Comparison of ENCODE assay signal across 8 cellular contexts in the genomic region with DNA sequence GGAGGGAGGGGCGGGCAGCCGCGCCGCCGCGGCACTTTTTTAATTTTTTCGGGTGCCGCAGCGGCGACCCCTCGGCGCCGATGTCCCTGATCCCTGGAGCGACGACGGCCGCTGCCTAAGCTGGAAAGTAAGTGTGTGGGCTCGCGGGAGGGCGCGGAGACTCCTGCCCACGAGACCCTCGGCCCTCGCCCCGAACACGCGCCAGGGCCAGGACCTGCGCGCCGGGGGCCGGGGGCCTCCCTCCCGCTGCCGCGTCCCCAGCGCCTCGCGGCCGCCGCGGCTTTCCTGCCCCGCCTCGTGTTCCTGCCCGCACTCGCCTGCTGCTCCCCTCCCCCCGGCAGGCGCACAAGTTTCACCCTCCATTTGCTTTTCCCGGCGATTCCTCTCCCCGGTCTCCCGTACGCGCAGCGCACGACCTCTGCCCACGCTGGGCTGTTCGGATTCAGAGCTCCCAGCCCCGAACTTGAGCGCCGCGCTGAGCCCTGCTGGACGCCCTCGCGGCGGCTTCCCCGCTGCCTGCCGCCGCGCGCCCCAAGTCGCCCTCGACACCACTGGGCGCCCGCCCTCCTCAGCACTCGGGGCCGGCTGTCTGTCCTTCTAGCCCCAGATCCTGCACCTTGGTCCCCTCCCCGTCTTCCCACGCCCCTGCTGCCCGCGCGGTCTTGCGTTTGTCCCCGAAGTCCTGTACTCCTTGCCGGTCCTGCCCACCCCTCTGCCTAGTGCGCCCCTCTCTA. TPM values are rescaled to one million over a fixed set of nuclear protein-coding genes. Genes with fewer than 3 reads are reported as not detected.
DNase-seq lines count a peak whose midpoint lies in the region; ATAC-seq, FAIRE-seq and TF ChIP-seq lines count a peak whose summit lies in the region.

No MANE protein-coding gene starts in this region.

- peak overlapping the region; percentile 88 for H2AFZ ChIP-seq in keratinocyte (ENCODE audit: control insufficient read depth, low read length)

- H3K27me3 ChIP-seq in bronchial epithelial cell (ENCODE audit: control insufficient read depth, insufficient read depth, low read length) (no peaks in the 10 kb centered on the region), keratinocyte (ENCODE audit: control insufficient read depth, extremely low read depth, insufficient read depth, low read length) (no peaks in the 10 kb centered on the region)

- peak overlapping the region; percentile 88 for H3K4me3 ChIP-seq in GM12875 (ENCODE audit: low read depth, low read length)
- peak overlapping the region; percentile 74 for H3K4me3 ChIP-seq in NB4 (ENCODE audit: low read depth, low read length)
- peak overlapping the region; percentile 95 for H3K4me3 ChIP-seq in bronchial epithelial cell (ENCODE audit: low read depth, low read length)
- H3K4me3 ChIP-seq in keratinocyte (ENCODE audit: control insufficient read depth in 2 of 3, extremely low read depth in 1 of 3, insufficient read depth in 2 of 3, low read depth in 1 of 3, low read length in 3 of 3) = peak overlapping the region; percentile 67 to 82 (median 80)

- no peaks in the 10 kb centered on the region for H3K9me3 ChIP-seq in keratinocyte (ENCODE audit: control insufficient read depth, low read depth, low read length)

- DNase-seq in NB4 (ENCODE audit: low read depth) = peak; percentile 82
- DNase-seq in bronchial epithelial cell (ENCODE audit: low read depth) = peak; percentile 55
- DNase-seq in keratinocyte (ENCODE audit: low read depth, low spot score) = no peak
- DNase-seq in stimulated activated CD4-positive, alpha-beta T cell treated with anti-CD3 and anti-CD28 coated beads, Interleukin-12 subunit alpha, Interleukin-12 subunit beta, amount 100 ng/mL, for 4 hours = peak; percentile 45
- DNase-seq in epidermal melanocyte (ENCODE audit: insufficient read length, low spot score) = no peak

- no peak for FAIRE-seq in bronchial epithelial cell (lab: Jason Lieb, UNC)
- FAIRE-seq in keratinocyte (lab: Jason Lieb, UNC) = no peak

- peak; percentile 16 for TF ChIP-seq POLR2A in NB4 (IDR thresholded peaks at IDR 0.05; ENCODE audit: extremely low read depth, insufficient read length)

- peaks cover 50% of the 10 kb centered on the region for H3K79me2 ChIP-seq in keratinocyte (ENCODE audit: control insufficient read depth, insufficient read depth, low read length)

- no peaks in the 10 kb centered on the region for H3K9me1 ChIP-seq in keratinocyte (ENCODE audit: control insufficient read depth, extremely low read depth, insufficient read depth, low read length)

- peak overlapping the region; percentile 88 for H3K27ac ChIP-seq in VCaP
- peak overlapping the region; percentile 80 for H3K27ac ChIP-seq in keratinocyte (ENCODE audit: control insufficient read depth, insufficient read depth, low read length)

- peak overlapping the region; percentile 96 for H3K4me2 ChIP-seq in keratinocyte (ENCODE audit: control insufficient read depth, extremely low read depth, insufficient read depth, low read depth, low read length)

- dilution Hi-C loops in keratinocyte (cut with MboI; ENCODE audit: extremely low pct_ligation_motif_present, low sequenced_read_pairs) = no loop called here

- ATAC-seq in HG02571 (IDR thresholded peaks at IDR 0.05; ENCODE audit: unreplicated experiment) = peak; percentile 38

- H3K4me1 ChIP-seq in keratinocyte (ENCODE audit: control insufficient read depth, extremely low read depth, insufficient read depth, low read length) = peaks cover 28% of the 10 kb centered on the region

- peaks cover 4% of the 10 kb centered on the region for H4K20me1 ChIP-seq in keratinocyte (ENCODE audit: control insufficient read depth, extremely low read depth, insufficient read depth, low read length)

- no peaks in the 10 kb centered on the region for H3K36me3 ChIP-seq in bronchial epithelial cell (ENCODE audit: control insufficient read depth, insufficient read depth, low read length)
- H3K36me3 ChIP-seq in keratinocyte (ENCODE audit: control insufficient read depth in 2 of 2, extremely low read depth in 1 of 2, insufficient read depth in 2 of 2, low read length in 2 of 2) = no peaks in the 10 kb centered on the region

- H3K9ac ChIP-seq in keratinocyte (ENCODE audit: control insufficient read depth, extremely low read depth, insufficient read depth, low read length) = peak overlapping the region; percentile 88

- 0 out of 2 replicates have a peak, but pooled peaks have one; percentile 3 for TF ChIP-seq CTCF in GM12875 (IDR thresholded peaks at IDR 0.05; ENCODE audit: borderline replicate concordance, insufficient read depth, low read depth, low read length)
- no peak for TF ChIP-seq CTCF in NB4 (IDR thresholded peaks at IDR 0.05; ENCODE audit: low read depth, low read length)
- no peak for TF ChIP-seq CTCF in VCaP (conservative IDR thresholded peaks at IDR 0.05)
- peak; percentile 18 for TF ChIP-seq CTCF in bronchial epithelial cell (IDR thresholded peaks at IDR 0.05; ENCODE audit: insufficient read depth, low read length, severe bottlenecking)
- TF ChIP-seq CTCF in keratinocyte (optimal IDR thresholded peaks at IDR 0.05 in 1 of 3, IDR thresholded peaks at IDR 0.05 in 1 of 3, conservative IDR thresholded peaks at IDR 0.05 in 1 of 3; ENCODE audit: extremely low read depth in 1 of 3, insufficient read depth in 2 of 3, low read length in 3 of 3) = peak in 1 of 3 experiments; percentile 17

RNA-seq across cellular contexts. Expression of gene PKP4, which starts 0.5 kb away (rescaled TPM):
- total RNA-seq in bronchial epithelial cell = 41.6 and 54.3 TPM in 2 replicates
- 31.1 to 43.8 TPM (median 39.0 TPM) in 3 replicates for polyA plus RNA-seq in keratinocyte
- 49.2 TPM for polyA plus RNA-seq in keratinocyte (2011; ENCODE audit: low read depth)
- 23.4 and 41.6 TPM in 2 replicates for polyA plus RNA-seq in keratinocyte (2011; cell fraction: cytosol; rRNA removed)
- polyA plus RNA-seq in keratinocyte (2011; cell fraction: nucleus; rRNA removed) = 66.4 and 70.5 TPM in 2 replicates
- polyA plus RNA-seq in keratinocyte (2012; ENCODE audit: low replicate concordance) = 27.0 and 31.2 TPM in 2 replicates
- polyA minus RNA-seq in keratinocyte = 58.2 to 101 TPM (median 94.1 TPM) in 3 replicates
- 47.8 TPM for polyA minus RNA-seq in keratinocyte (2011; cell fraction: cytosol; rRNA and poly(A)+ RNA removed)
- polyA minus RNA-seq in keratinocyte (2011; cell fraction: nucleus; rRNA and poly(A)+ RNA removed) = 53.1 and 83.2 TPM in 2 replicates

RNA-seq across cellular contexts. Expression of gene CCDC148, which starts 0.7 kb away (rescaled TPM):
- total RNA-seq in bronchial epithelial cell = 0.13 and 0.26 TPM in 2 replicates
- 0.13 to 0.39 TPM (median 0.14 TPM) in 3 replicates for polyA plus RNA-seq in keratinocyte
- polyA plus RNA-seq in keratinocyte (2011; ENCODE audit: low read depth) = 0.46 TPM
- 0.21 and 0.39 TPM in 2 replicates for polyA plus RNA-seq in keratinocyte (2011; cell fraction: cytosol; rRNA removed)
- polyA plus RNA-seq in keratinocyte (2011; cell fraction: nucleus; rRNA removed) = 0.28 and 0.29 TPM in 2 replicates
- 0.06 and 0.29 TPM in 2 replicates for polyA plus RNA-seq in keratinocyte (2012; ENCODE audit: low replicate concordance)
- 0.58 to 1.1 TPM in 2 of 3 replicates, not detected in the other for polyA minus RNA-seq in keratinocyte
- polyA minus RNA-seq in keratinocyte (2011; cell fraction: cytosol; rRNA and poly(A)+ RNA removed) = not detected
- 0.85 and 1.3 TPM in 2 replicates for polyA minus RNA-seq in keratinocyte (2011; cell fraction: nucleus; rRNA and poly(A)+ RNA removed)

Comparison
In these comparisons a context has a peak if more than half of its experiments do, and no peak if none do; other contexts are left out.
1. CTCF ChIP-seq: peak in GM12875 (single experiment) and bronchial epithelial cell (single experiment); none in NB4 (single experiment) and VCaP (single experiment).
2. DNase-seq: peak in NB4 (single experiment), bronchial epithelial cell (single experiment) and stimulated activated CD4-positive, alpha-beta T cell treated with anti-CD3 and anti-CD28 coated beads, Interleukin-12 subunit alpha, Interleukin-12 subunit beta, amount 100 ng/mL, for 4 hours (single experiment); none in keratinocyte (single experiment) and epidermal melanocyte (single experiment).
3. Peak in every context shown above with its lines, with median percentiles within 50 percentile points of each other: H3K4me3 ChIP-seq.